In the genomic region with DNA sequence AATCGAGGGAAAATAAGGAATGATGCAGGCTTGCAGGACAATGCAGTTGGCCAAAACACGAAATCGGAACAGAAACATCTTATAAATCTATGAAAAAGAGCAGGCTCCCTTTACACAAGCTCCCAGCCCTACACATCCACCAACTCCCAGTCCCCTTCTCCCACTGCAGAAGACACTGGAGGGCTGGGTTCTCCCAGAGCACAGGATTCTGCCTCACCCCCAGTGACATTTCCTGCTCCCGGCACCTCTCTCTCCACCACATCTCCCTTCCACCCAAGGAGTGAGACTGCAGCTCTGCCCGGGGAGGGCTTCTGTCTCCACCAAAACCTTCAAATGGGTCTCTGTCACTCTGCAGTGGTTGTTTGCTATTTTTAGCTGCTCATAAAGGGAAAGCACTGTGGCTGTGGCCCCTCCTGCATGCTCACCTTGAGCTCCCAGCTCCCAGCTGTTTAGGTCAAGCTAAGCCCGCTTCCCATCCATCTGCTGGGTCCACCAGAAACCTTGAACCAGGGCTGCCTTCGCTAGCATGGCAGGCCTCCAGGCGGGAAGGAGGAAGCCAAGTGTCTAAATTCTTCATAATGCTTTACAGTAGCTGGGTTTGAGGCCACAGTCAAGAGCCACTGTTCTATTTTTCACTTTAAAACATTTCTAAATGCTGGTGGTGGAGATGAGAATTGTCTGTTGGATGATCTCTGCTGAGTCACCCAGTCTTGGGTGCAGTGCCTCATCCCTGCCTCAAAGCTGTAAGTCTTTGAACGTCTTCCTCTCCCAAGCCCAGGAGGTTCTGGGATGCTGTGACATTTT, we compare ENCODE assay signal across 8 cellular contexts. TPM values are rescaled to one million over a fixed set of nuclear protein-coding genes. Genes with fewer than 3 reads are reported as not detected.
DNase-seq lines count a peak whose midpoint lies in the region; ATAC-seq and TF ChIP-seq lines count a peak whose summit lies in the region.

No MANE protein-coding gene starts in this region.

- H3K4me3 Mint-ChIP-seq in CD8-positive, alpha-beta T cell = no peak overlapping the region

- CTCF ChIA-PET in CD8-positive, alpha-beta T cell (lab: Charles Lee) = no interaction called here

- H3K36me3 Mint-ChIP-seq in CD8-positive, alpha-beta T cell = no peaks in the 10 kb centered on the region

- in situ Hi-C loops in gastrocnemius medialis (cut with MboI; ENCODE audit: low sequenced_read_pairs in 4 of 4) = no loop called here

- H3K9me3 Mint-ChIP-seq in CD8-positive, alpha-beta T cell = no peaks in the 10 kb centered on the region

- no peaks in the 10 kb centered on the region for H3K36me3 ChIP-seq in gastrocnemius medialis
- no peaks in the 10 kb centered on the region for H3K36me3 ChIP-seq in CD8-positive, alpha-beta T cell (ENCODE audit: insufficient read depth, low read length)

- intact Hi-C loops in gastrocnemius medialis (cut with DNase I; ENCODE audit: low total_unique reads) = loop anchor here (5.0 to 10.0 kb wide), 3 partner anchors 80 to 278 kb away; a partner anchor contains a TSS
- intact Hi-C loops in CD8-positive, alpha-beta T cell (cut with DNase I, micrococcal nuclease) = no loop called here

- ATAC-seq in gastrocnemius medialis = no peak
- ATAC-seq in CD8-positive, alpha-beta T cell = no peak

- H3K9me3 ChIP-seq in gastrocnemius medialis = no peaks in the 10 kb centered on the region
- no peaks in the 10 kb centered on the region for H3K9me3 ChIP-seq in CD8-positive, alpha-beta T cell (ENCODE audit: low read length)

- POLR2A ChIA-PET in CD8-positive, alpha-beta T cell (lab: Charles Lee) = interaction anchor here (0.8 kb wide), 1 partner anchor 107 kb away, joined by 3 read pairs; no protein-coding TSS in a partner anchor

- H3K4me3 ChIP-seq in gastrocnemius medialis = no peak overlapping the region
- H3K4me3 ChIP-seq in CD8-positive, alpha-beta T cell (ENCODE audit: low read depth, low read length) = no peak overlapping the region

- DNase-seq in EL (peak; percentile 82), NCI-H460 (ENCODE audit: extremely low read depth, low read depth) (peak; percentile 17), dedifferentiated amniotic fluid mesenchymal stem cell (ENCODE audit: extremely low spot score) (peak; percentile 45), gastrocnemius medialis (peak in 1 of 2 donors; percentile 9), NCI-H2107 (lab: John Stamatoyannopoulos, UW) (no peak), NCI-H2171 treated with DMSO at 0.1 percent for 48 hours (lab: John Stamatoyannopoulos, UW) (no peak)
- DNase-seq in CD8-positive, alpha-beta T cell = no peak
- DNase-seq in activated T-cell treated with anti-CD3 and anti-CD28 coated beads, Interleukin-2, amount 50 U/mL, for 1 hour = no peak

- H3K27ac Mint-ChIP-seq in CD8-positive, alpha-beta T cell = no peak overlapping the region

- H3K4me1 Mint-ChIP-seq in CD8-positive, alpha-beta T cell (ENCODE audit: low read depth) = peaks cover 18% of the 10 kb centered on the region

- TF ChIP-seq CTCF in gastrocnemius medialis (IDR thresholded peaks at IDR 0.05 in 4 of 5, conservative IDR thresholded peaks at IDR 0.05 in 1 of 5) = no peak
- TF ChIP-seq CTCF in CD8-positive, alpha-beta T cell (IDR thresholded peaks at IDR 0.05) = no peak

- peak overlapping the region; percentile 54 to 66 (median 59) for H3K27ac ChIP-seq in gastrocnemius medialis
- H3K27ac ChIP-seq in CD8-positive, alpha-beta T cell (ENCODE audit: low read depth, low read length) = no peak overlapping the region

- H3K4me1 ChIP-seq in gastrocnemius medialis = peaks cover 33 to 34% of the 10 kb centered on the region in 2 donors
- peaks cover 8% of the 10 kb centered on the region for H3K4me1 ChIP-seq in CD8-positive, alpha-beta T cell (ENCODE audit: insufficient read depth, low read length)

- peaks cover 0 to 9% (median 0%) of the 10 kb centered on the region in 3 donors for H3K27me3 ChIP-seq in gastrocnemius medialis
- no peaks in the 10 kb centered on the region for H3K27me3 ChIP-seq in CD8-positive, alpha-beta T cell (ENCODE audit: insufficient read depth, low read length)

- peaks cover 25% of the 10 kb centered on the region for H3K27me3 Mint-ChIP-seq in CD8-positive, alpha-beta T cell (ENCODE audit: low read depth)

- no peak for TF ChIP-seq POLR2A in gastrocnemius medialis (IDR thresholded peaks at IDR 0.05)

RNA-seq across cellular contexts. Expression of a gene that starts 3.3 kb away (rescaled TPM):
- total RNA-seq in NCI-H460 (2014; rRNA removed; shearing (Covaris generic)) = 8.1 and 9.3 TPM in 2 replicates
- polyA plus RNA-seq in NCI-H460 (2014; cell fraction: nucleus; rRNA removed) = 8.2 and 13.7 TPM in 2 replicates
- total RNA-seq in gastrocnemius medialis = 1 to 10 TPM; 1.7 to 7.2 (median 2.4) TPM
- total RNA-seq in CD8-positive, alpha-beta T cell = 1 to 10 TPM; 6.7 to 7.8 TPM

RNA-seq across cellular contexts. Expression of a gene that starts 53.0 kb away (rescaled TPM):
- 13.2 and 14.4 TPM in 2 replicates for total RNA-seq in NCI-H460 (2014; rRNA removed; shearing (Covaris generic))
- 5.7 and 11.1 TPM in 2 replicates for polyA plus RNA-seq in NCI-H460 (2014; cell fraction: nucleus; rRNA removed)
- 1 to 10 TPM; 1.9 to 5.0 (median 4.0) TPM for total RNA-seq in gastrocnemius medialis
- total RNA-seq in CD8-positive, alpha-beta T cell = 100 to 1,000 TPM; 130 to 141 TPM

Comparison
In these comparisons a context has a peak if more than half of its experiments do, and no peak if none do; other contexts are left out.
1. DNase-seq: peak in EL (single experiment), NCI-H460 (single experiment) and dedifferentiated amniotic fluid mesenchymal stem cell (single experiment); none in CD8-positive, alpha-beta T cell (0 of 7), NCI-H2107 (single experiment), NCI-H2171 treated with DMSO at 0.1 percent for 48 hours (single experiment) and activated T-cell treated with anti-CD3 and anti-CD28 coated beads, Interleukin-2, amount 50 U/mL, for 1 hour (single experiment).